23 cellular contexts compared by ENCODE assay signal in genomic region chrX:150833454-150834056, GRCh38.
A peak's percentile ranks its signal among the peaks of the same experiment; 100 is the strongest.
DNase-seq lines count a peak whose midpoint lies in the region; ATAC-seq and TF ChIP-seq lines count a peak whose summit lies in the region.
"Had no signal": no experiment of that assay in that cellular context is flagged by ENCODE, and none has a peak within 500 bp of the region (broad histone marks: within the 10 kb centered on the region; RNA-seq: fewer than 3 reads in every experiment).

No MANE protein-coding gene starts in this region.

- intact Hi-C loops in esophagus muscularis mucosa (cut with DNase I) (no loop called here), upper lobe of right lung (cut with DNase I) (no loop called here)

- CTCF ChIA-PET in HEK293 (lab: Yijun Ruan, JAX) = interaction anchor here (1.1 kb wide), 1 partner anchor 10 kb away, joined by 3 read pairs; no protein-coding TSS in a partner anchor

- H2AFZ ChIP-seq in ACC112 (ENCODE audit: low read length, unreplicated experiment) = no peak overlapping the region
- H2AFZ ChIP-seq: GM23338 had no signal

- no peak for ATAC-seq in gastroesophageal sphincter
- ATAC-seq in upper lobe of right lung = no peak
- ATAC-seq in HG02571 (IDR thresholded peaks at IDR 0.05; ENCODE audit: unreplicated experiment) = no peak
- ATAC-seq: GM23338, PC-3 had no signal

- POLR2A ChIA-PET in HEK293 (lab: Yijun Ruan, JAX) = no interaction called here

- H3K27ac ChIP-seq in ACC112 (ENCODE audit: low read depth, low read length) = no peak overlapping the region
- no peak overlapping the region for H3K27ac ChIP-seq in HEK293 (ENCODE audit: extremely low read depth, low read depth, low read length)
- no peak overlapping the region for H3K27ac ChIP-seq in gastroesophageal sphincter
- no peak overlapping the region for H3K27ac ChIP-seq in esophagus muscularis mucosa (replicated peaks in 1 of 4)
- no peak overlapping the region for H3K27ac ChIP-seq in upper lobe of right lung
- H3K27ac ChIP-seq: RWPE1 had no signal

- H3K9me3 ChIP-seq in HEK293 (ENCODE audit: control insufficient read depth, insufficient read depth, low read depth, low read length) (no peaks in the 10 kb centered on the region), gastroesophageal sphincter (no peaks in the 10 kb centered on the region), esophagus muscularis mucosa (peaks cover 0 to 11% (median 0%) of the 10 kb centered on the region in 4 donors), upper lobe of right lung (no peaks in the 10 kb centered on the region)
- H3K9me3 ChIP-seq: BE2C, Caco-2 had no signal

- H3K27me3 ChIP-seq in ACC112 (ENCODE audit: insufficient read depth, low read length) = no peaks in the 10 kb centered on the region
- H3K27me3 ChIP-seq in gastroesophageal sphincter = no peaks in the 10 kb centered on the region
- H3K27me3 ChIP-seq in esophagus muscularis mucosa = no peaks in the 10 kb centered on the region
- H3K27me3 ChIP-seq in upper lobe of right lung = no peaks in the 10 kb centered on the region
- H3K27me3 ChIP-seq: BE2C had no signal

- H3K79me2 ChIP-seq in ACC112 (ENCODE audit: control insufficient read depth, insufficient read depth, low read length, unreplicated experiment) = no peaks in the 10 kb centered on the region

- peak; percentile 60 for DNase-seq in amniotic epithelial cell (ENCODE audit: low read depth)
- DNase-seq in iris pigment epithelial cell (ENCODE audit: low read depth) = peak; percentile 47
- no peak for DNase-seq in esophagus muscularis mucosa (ENCODE audit: extremely low spot score)
- no peak for DNase-seq in upper lobe of right lung
- DNase-seq: BE2C; Caco-2; CD4-positive, alpha-beta T cell; DMS153; GDM1; HCEC 1CT; NCI-H1436; NCI-H1930; NCI-H226; NCI-H524; NCI-H82; PC-3; SIG-M5 had no signal

- peak overlapping the region; percentile 33 for H3K4me3 ChIP-seq in ACC112 (ENCODE audit: low read depth, low read length)
- H3K4me3 ChIP-seq in HEK293 (ENCODE audit: low read depth, low read length) = no peak overlapping the region
- H3K4me3 ChIP-seq in gastroesophageal sphincter = no peak overlapping the region
- no peak overlapping the region for H3K4me3 ChIP-seq in esophagus muscularis mucosa
- no peak overlapping the region for H3K4me3 ChIP-seq in upper lobe of right lung
- H3K4me3 ChIP-seq: GM23338 had no signal

- WGBS in gastroesophageal sphincter (ENCODE audit: low coverage in 1 of 2), 2 donors = 38 to 40% methylated on average over 1 of the region's 1 CpG
- 45% methylated on average over 1 of the region's 1 CpG for WGBS in esophagus muscularis mucosa

- TF ChIP-seq CTCF in HEK293 (tag by site-specific recombination; IDR thresholded peaks at IDR 0.05) (no peak), gastroesophageal sphincter (IDR thresholded peaks at IDR 0.05) (no peak), esophagus muscularis mucosa (IDR thresholded peaks at IDR 0.05) (no peak), upper lobe of right lung (IDR thresholded peaks at IDR 0.05) (no peak)

- TF ChIP-seq EP300 in gastroesophageal sphincter (IDR thresholded peaks at IDR 0.05) (no peak), esophagus muscularis mucosa (IDR thresholded peaks at IDR 0.05) (no peak)

- TF ChIP-seq POLR2A in gastroesophageal sphincter (IDR thresholded peaks at IDR 0.05) (no peak), esophagus muscularis mucosa (IDR thresholded peaks at IDR 0.05; ENCODE audit: low read depth) (no peak)

- H3K4me1 ChIP-seq in ACC112 (ENCODE audit: control insufficient read depth, insufficient read depth, low read length, unreplicated experiment) (no peaks in the 10 kb centered on the region), HEK293 (ENCODE audit: control insufficient read depth, insufficient read depth, low read length) (no peaks in the 10 kb centered on the region), gastroesophageal sphincter (no peaks in the 10 kb centered on the region), esophagus muscularis mucosa (peaks cover 0 to 8% (median 0%) of the 10 kb centered on the region in 4 donors), upper lobe of right lung (no peaks in the 10 kb centered on the region)
- H3K4me1 ChIP-seq: BE2C, Caco-2 had no signal

- H3K36me3 ChIP-seq in ACC112 (ENCODE audit: insufficient read depth, low read length) (no peaks in the 10 kb centered on the region), HEK293 (ENCODE audit: control insufficient read depth in 2 of 2, insufficient read depth in 1 of 2, low read length in 2 of 2) (peaks cover 0 to 3% of the 10 kb centered on the region in 2 experiments; a peak in 1 of 3 replicates), gastroesophageal sphincter (no peaks in the 10 kb centered on the region), esophagus muscularis mucosa (no peaks in the 10 kb centered on the region), upper lobe of right lung (no peaks in the 10 kb centered on the region)
- H3K36me3 ChIP-seq: BE2C had no signal

TF ChIP-seq in HEK293, 187 proteins besides CTCF, POLR2A, EP300 and RAD21:
- TF ChIP-seq ZNF548 (tag by site-specific recombination; IDR thresholded peaks at IDR 0.05) = no peak
- no peak for TF ChIP-seq ZNF132 (tag by site-specific recombination; IDR thresholded peaks at IDR 0.05; ENCODE audit: borderline replicate concordance)
- TF ChIP-seq SETDB1 (IDR thresholded peaks at IDR 0.05; ENCODE audit: insufficient read length, low read length) = peak; percentile 28

Comparison
In these comparisons a context has a peak if more than half of its experiments do, and no peak if none do; other contexts are left out.
1. DNase-seq: peak in amniotic epithelial cell (single experiment) and iris pigment epithelial cell (single experiment); none in esophagus muscularis mucosa (single experiment) and upper lobe of right lung (single experiment).